Comparison of ENCODE assay signal across 8 cellular contexts in genomic region chr4:706834-707598, GRCh38. TPM values are rescaled to one million over a fixed set of nuclear protein-coding genes. Genes with fewer than 3 reads are reported as not detected.
A peak's percentile ranks its signal among the peaks of the same experiment; 100 is the strongest.
DNase-seq lines count a peak whose midpoint lies in the region; TF ChIP-seq lines count a peak whose summit lies in the region.

No MANE protein-coding gene starts in this region.

- peak overlapping the region; percentile 60 for H3K4me2 ChIP-seq in OCI-LY7 (ENCODE audit: low read length)

- H3K27me3 Mint-ChIP-seq in osteocyte (ENCODE audit: unreplicated experiment): peaks cover 2% of the 10 kb centered on the region

- H3K27me3 ChIP-seq in BJ (ENCODE audit: control insufficient read depth, insufficient read depth, low read length): peaks cover 3% of the 10 kb centered on the region
- no peaks in the 10 kb centered on the region for H3K27me3 ChIP-seq in esophagus muscularis mucosa
- no peaks in the 10 kb centered on the region for H3K27me3 ChIP-seq in SJCRH30

- TF ChIP-seq CTCF in BJ (IDR thresholded peaks at IDR 0.05; ENCODE audit: insufficient read depth, low read depth, low read length) (no peak), OCI-LY7 (conservative IDR thresholded peaks at IDR 0.05; ENCODE audit: low read length) (no peak), esophagus muscularis mucosa (IDR thresholded peaks at IDR 0.05) (no peak), osteocyte (IDR thresholded peaks at IDR 0.05) (no peak)

- peaks cover 5% of the 10 kb centered on the region; the same call in 1 of the 2 replicates for H3K36me3 ChIP-seq in BJ (ENCODE audit: control insufficient read depth, insufficient read depth, low read length)
- peaks cover 22% of the 10 kb centered on the region for H3K36me3 ChIP-seq in OCI-LY7 (ENCODE audit: insufficient read depth, low read length)
- H3K36me3 ChIP-seq in esophagus muscularis mucosa: no peaks in the 10 kb centered on the region
- peaks cover 27% of the 10 kb centered on the region for H3K36me3 ChIP-seq in SJCRH30

- peak overlapping the region; percentile 55 for H3K4me3 Mint-ChIP-seq in osteocyte (ENCODE audit: unreplicated experiment)

- H3K9me2 ChIP-seq in OCI-LY7 (ENCODE audit: insufficient read depth, low read length): no peaks in the 10 kb centered on the region

- POLR2A ChIA-PET in BJ (lab: Charles Lee): no interaction called here
- POLR2A ChIA-PET in OCI-LY7 (lab: Charles Lee): no interaction called here

- H3K4me3 ChIP-seq in BJ (ENCODE audit: low read depth, low read length) (peak overlapping the region; percentile 96), OCI-LY7 (ENCODE audit: low read depth, low read length, poor library complexity, severe bottlenecking) (peak overlapping the region; percentile 82), esophagus muscularis mucosa (peak overlapping the region; percentile 76 to 98 (median 98)), SJCRH30 (no peak overlapping the region)

- no TSS peak for BruUV-seq in OCI-LY7 (replicated peaks; lab: Mats Ljungman, UMichigan)

- DNase-seq in BJ (ENCODE audit: low read depth) (no peak), OCI-LY7 (ENCODE audit: low spot score) (no peak), esophagus muscularis mucosa (ENCODE audit: extremely low spot score) (no peak), osteocyte (ENCODE audit: extremely low spot score, unreplicated experiment) (no peak), AG08395 (ENCODE audit: low spot score) (no peak), cerebellar nuclear complex (lab: John Stamatoyannopoulos, UW) (no peak), SJCRH30 (no peak), amygdala (lab: John Stamatoyannopoulos, UW) (no peak)

- no peaks in the 10 kb centered on the region for H3K9me3 ChIP-seq in OCI-LY7 (ENCODE audit: low read length)
- no peaks in the 10 kb centered on the region for H3K9me3 ChIP-seq in esophagus muscularis mucosa
- no peaks in the 10 kb centered on the region for H3K9me3 ChIP-seq in SJCRH30 (replicated peaks)

- CTCF ChIA-PET in BJ (lab: Yijun Ruan, JAX): no interaction called here
- CTCF ChIA-PET in OCI-LY7 (lab: Charles Lee; ENCODE audit: unreplicated experiment): interaction anchor here (0.6 kb wide), 1 partner anchor 640 kb away, joined by 3 read pairs; no protein-coding TSS in a partner anchor

- H3K36me3 Mint-ChIP-seq in osteocyte (ENCODE audit: unreplicated experiment): peaks cover 17% of the 10 kb centered on the region

- 54% methylated on average over 12 of the region's 21 CpGs for WGBS in esophagus muscularis mucosa

- H2AFZ ChIP-seq in OCI-LY7 (ENCODE audit: low read length): no peak overlapping the region

- no peak overlapping the region for H3K27ac ChIP-seq in OCI-LY7 (ENCODE audit: low read depth, low read length, poor library complexity, severe bottlenecking)
- peak overlapping the region in 3 of 4 donors; percentile 16 to 89 (median 30) for H3K27ac ChIP-seq in esophagus muscularis mucosa (replicated peaks in 1 of 4)
- H3K27ac ChIP-seq in SJCRH30: no peak overlapping the region

- H3K4me1 ChIP-seq in OCI-LY7 (ENCODE audit: insufficient read depth, low read length, poor library complexity, severe bottlenecking): peaks cover 6% of the 10 kb centered on the region
- H3K4me1 ChIP-seq in esophagus muscularis mucosa: peaks cover 23 to 51% (median 48%) of the 10 kb centered on the region in 4 donors
- H3K4me1 ChIP-seq in SJCRH30: no peaks in the 10 kb centered on the region; the same call in 1 of the 2 replicates

- intact Hi-C loops in OCI-LY7 (cut with micrococcal nuclease; ENCODE audit: unreplicated experiment): no loop called here
- intact Hi-C loops in esophagus muscularis mucosa (cut with DNase I): no loop called here

- H3K27ac Mint-ChIP-seq in osteocyte (ENCODE audit: unreplicated experiment): no peak overlapping the region

- no peaks in the 10 kb centered on the region for H3K9me3 Mint-ChIP-seq in osteocyte (ENCODE audit: unreplicated experiment)

- no peaks in the 10 kb centered on the region for H4K20me1 ChIP-seq in OCI-LY7 (ENCODE audit: insufficient read depth, low read length)

- H3K4me1 Mint-ChIP-seq in osteocyte (ENCODE audit: unreplicated experiment): peaks cover 25% of the 10 kb centered on the region

- peaks cover 17% of the 10 kb centered on the region; the same call in 1 of the 2 replicates for H3K79me2 ChIP-seq in OCI-LY7 (ENCODE audit: insufficient read depth, low read depth, low read length)

- no peak for TF ChIP-seq EP300 in esophagus muscularis mucosa (IDR thresholded peaks at IDR 0.05)

- TF ChIP-seq POLR2A in esophagus muscularis mucosa (IDR thresholded peaks at IDR 0.05; ENCODE audit: low read depth): no peak

RNA-seq across cellular contexts. Expression of gene PCGF3, which starts 1.4 kb away (rescaled TPM):
- polyA plus RNA-seq in BJ (2011; rRNA removed): 28.3 and 37.6 TPM in 2 replicates
- polyA minus RNA-seq in BJ (2011; rRNA and poly(A)+ RNA removed): 47.0 and 63.0 TPM in 2 replicates
- 33.8 and 43.7 TPM in 2 replicates for total RNA-seq in OCI-LY7 (2014; rRNA removed; shearing (Covaris generic))
- total RNA-seq in OCI-LY7 (2022) (45.9 and 50.2 TPM in 2 replicates), esophagus muscularis mucosa (10 to 100 TPM; 31.7 to 35.3 (median 34.7) TPM), osteocyte (69.8 and 70.0 TPM in 2 replicates)
- 50.3 and 60.4 TPM in 2 replicates for total RNA-seq in SJCRH30 (2014; rRNA removed; shearing (Covaris generic))

RNA-seq across cellular contexts. Expression of gene SLC49A3, which starts 18.1 kb away (rescaled TPM):
- 1.6 and 2.8 TPM in 2 replicates for polyA plus RNA-seq in BJ (2011; rRNA removed)
- 2.0 and 2.3 TPM in 2 replicates for polyA minus RNA-seq in BJ (2011; rRNA and poly(A)+ RNA removed)
- total RNA-seq in OCI-LY7 (2014; rRNA removed; shearing (Covaris generic)): not detected in 2 replicates
- total RNA-seq in OCI-LY7 (2022) (not detected in 2 replicates), esophagus muscularis mucosa (1 to 10 TPM; 5.5 to 9.4 (median 7.6) TPM), osteocyte (0.31 and 0.67 TPM in 2 replicates)
- total RNA-seq in SJCRH30 (2014; rRNA removed; shearing (Covaris generic)): 0.13 TPM in 1 of 2 replicates, not detected in the other

RNA-seq across cellular contexts. Expression of gene MYL5, which starts 32.7 kb away (rescaled TPM):
- polyA plus RNA-seq in BJ (2011; rRNA removed): 21.6 and 24.4 TPM in 2 replicates
- polyA minus RNA-seq in BJ (2011; rRNA and poly(A)+ RNA removed): 6.1 and 9.6 TPM in 2 replicates
- 23.0 and 24.4 TPM in 2 replicates for total RNA-seq in OCI-LY7 (2014; rRNA removed; shearing (Covaris generic))
- total RNA-seq in OCI-LY7 (2022) (62.2 and 67.4 TPM in 2 replicates), esophagus muscularis mucosa (1 to 10 TPM; 7.9 to 9.9 (median 9.6) TPM), osteocyte (32.2 and 32.3 TPM in 2 replicates)
- 3.2 and 3.4 TPM in 2 replicates for total RNA-seq in SJCRH30 (2014; rRNA removed; shearing (Covaris generic))

RNA-seq across cellular contexts. Expression of gene ATP5ME, which starts 32.9 kb away (rescaled TPM):
- 275 and 330 TPM in 2 replicates for polyA plus RNA-seq in BJ (2011; rRNA removed)
- 38.7 and 68.8 TPM in 2 replicates for polyA minus RNA-seq in BJ (2011; rRNA and poly(A)+ RNA removed)
- 388 and 420 TPM in 2 replicates for total RNA-seq in OCI-LY7 (2014; rRNA removed; shearing (Covaris generic))
- total RNA-seq in OCI-LY7 (2022) (276 and 359 TPM in 2 replicates), esophagus muscularis mucosa (100 to 1,000 TPM; 111 to 224 (median 154) TPM), osteocyte (261 and 271 TPM in 2 replicates)
- total RNA-seq in SJCRH30 (2014; rRNA removed; shearing (Covaris generic)): 338 and 409 TPM in 2 replicates

Comparison
In these comparisons a context has a peak if more than half of its experiments do, and no peak if none do; other contexts are left out.
1. H3K27ac ChIP-seq: peak in esophagus muscularis mucosa (3 of 4); none in OCI-LY7 (single experiment) and SJCRH30 (single experiment).